8 cellular contexts compared by ENCODE assay signal in genomic region chr19:50511069-50511822, GRCh38. TPM values are rescaled to one million over a fixed set of nuclear protein-coding genes. Genes with fewer than 3 reads are reported as not detected.
DNase-seq lines count a peak whose midpoint lies in the region; FAIRE-seq and TF ChIP-seq lines count a peak whose summit lies in the region.

TSS of gene JOSD2 (minus strand) at chr19:50511191. CDS start at chr19:50510431, 760 bp downstream.

- H2BK15ac ChIP-seq in neuronal stem cell (ENCODE audit: low read length), result no peak within 1 kb of the TSS

- H3K27ac ChIP-seq in SK-N-MC (peak within 1 kb of the TSS; percentile 71), neuronal stem cell (replicated peaks; ENCODE audit: low read length) (peak within 1 kb of the TSS; percentile 71)

- H2BK12ac ChIP-seq in neuronal stem cell (ENCODE audit: low read length), result no peak within 1 kb of the TSS

- H3K79me1 ChIP-seq in neuronal stem cell (ENCODE audit: low read depth, low read length), result no peaks in the 10 kb centered on the region

- CTCF ChIA-PET in activated naive CD4-positive, alpha-beta T cell treated with anti-CD3 and anti-CD28 coated beads, Interleukin-2, amount 10 ng/mL, durations not matched to agents 7 days and 5 days (lab: Charles Lee), result interaction anchor here (1.1 kb wide), 1 partner anchor 26 kb away, joined by 3 read pairs; no protein-coding TSS in a partner anchor

- peak within 1 kb of the TSS; percentile 53 for H4K91ac ChIP-seq in neuronal stem cell (ENCODE audit: low read depth, low read length, poor library complexity)

- H3K36me3 ChIP-seq in SK-N-MC (ENCODE audit: insufficient read depth, low read length) (no peaks in the 10 kb centered on the region), neuronal stem cell (replicated peaks in 1 of 2; ENCODE audit: control insufficient read depth in 2 of 2, insufficient read depth in 2 of 2, low read length in 2 of 2) (peaks cover 0 to 7% of the 10 kb centered on the region in 2 donors)

- H2BK120ac ChIP-seq in neuronal stem cell (ENCODE audit: low read depth, low read length), result peak within 1 kb of the TSS; percentile 2

- peak within 1 kb of the TSS; percentile 88 for H2AFZ ChIP-seq in neuronal stem cell (ENCODE audit: low read length)

- peak within 1 kb of the TSS; percentile 91 for H3K18ac ChIP-seq in neuronal stem cell (ENCODE audit: low read length)

- H3K36me3 Mint-ChIP-seq in activated naive CD4-positive, alpha-beta T cell treated with anti-CD3 and anti-CD28 coated beads, Interleukin-2, amount 10 ng/mL, durations not matched to agents 7 days and 5 days, result peaks cover 8% of the 10 kb centered on the region

- no peaks in the 10 kb centered on the region for H3K9me3 Mint-ChIP-seq in activated naive CD4-positive, alpha-beta T cell treated with anti-CD3 and anti-CD28 coated beads, Interleukin-2, amount 10 ng/mL, durations not matched to agents 7 days and 5 days

- peak within 1 kb of the TSS; percentile 76 for H3K9ac ChIP-seq in SK-N-MC (ENCODE audit: insufficient read length)
- H3K9ac ChIP-seq in neuronal stem cell (ENCODE audit: low read depth, low read length, poor library complexity), result peak within 1 kb of the TSS; percentile 70

- peak within 1 kb of the TSS; percentile 93 for H2BK5ac ChIP-seq in neuronal stem cell (ENCODE audit: low read length)

- DNase-seq in GM03348 (ENCODE audit: low spot score), result peak; percentile 98
- DNase-seq in HFF-Myc (ENCODE audit: extremely low read depth, low read depth), result peak; percentile 96
- peak; percentile 98 for DNase-seq in NB4 (ENCODE audit: low read depth)
- DNase-seq in SK-N-MC (ENCODE audit: low read depth, low spot score), result peak; percentile 95
- peak; percentile 98 for DNase-seq in activated naive CD4-positive, alpha-beta T cell treated with anti-CD3 and anti-CD28 coated beads, Interleukin-2, amount 10 ng/mL, durations not matched to agents 7 days and 5 days
- DNase-seq in frontal cortex (ENCODE audit: low spot score in 2 of 2), result peak; percentile 97 to 98
- DNase-seq in neuronal stem cell (ENCODE audit: low spot score), result peak; percentile 99

- H3K4me3 ChIP-seq in HFF-Myc (replicated peaks; ENCODE audit: low read depth, low read length) (peak within 1 kb of the TSS; percentile 68), NB4 (ENCODE audit: low read depth, low read length) (peak within 1 kb of the TSS; percentile 73), SK-N-MC (peak within 1 kb of the TSS; percentile 85), neuronal stem cell (ENCODE audit: low read length in 2 of 2) (peak within 1 kb of the TSS; percentile 57 to 77)

- WGBS in neuronal stem cell (ENCODE audit: extremely low coverage in 2 of 2, insufficient read length in 2 of 2, insufficient replicate concordance in 1 of 2), 2 donors, result no CpG with 5 or more reads among the region's 69 CpGs

- peaks cover 43% of the 10 kb centered on the region for H3K27me3 Mint-ChIP-seq in activated naive CD4-positive, alpha-beta T cell treated with anti-CD3 and anti-CD28 coated beads, Interleukin-2, amount 10 ng/mL, durations not matched to agents 7 days and 5 days

- H3K4me3 Mint-ChIP-seq in activated naive CD4-positive, alpha-beta T cell treated with anti-CD3 and anti-CD28 coated beads, Interleukin-2, amount 10 ng/mL, durations not matched to agents 7 days and 5 days, result peak within 1 kb of the TSS; percentile 87

- H3K27me3 ChIP-seq in neuronal stem cell (ENCODE audit: control insufficient read depth in 3 of 3, insufficient read depth in 3 of 3, low read depth in 1 of 3, low read length in 3 of 3), result no peaks in the 10 kb centered on the region

- H3K4ac ChIP-seq in neuronal stem cell (ENCODE audit: low read length), result no peak within 1 kb of the TSS

- H3K14ac ChIP-seq in neuronal stem cell (ENCODE audit: low read length), result no peak within 1 kb of the TSS

- H3K23ac ChIP-seq in neuronal stem cell (ENCODE audit: low read depth, low read length, poor library complexity), result peak within 1 kb of the TSS; percentile 85

- TF ChIP-seq POLR2A in NB4 (IDR thresholded peaks at IDR 0.05; ENCODE audit: extremely low read depth, insufficient read length), result peak; percentile 59

- peaks cover 27% of the 10 kb centered on the region for H3K4me1 Mint-ChIP-seq in activated naive CD4-positive, alpha-beta T cell treated with anti-CD3 and anti-CD28 coated beads, Interleukin-2, amount 10 ng/mL, durations not matched to agents 7 days and 5 days

- H3K4me1 ChIP-seq in neuronal stem cell (ENCODE audit: control insufficient read depth in 2 of 2, insufficient read depth in 1 of 2, low read depth in 1 of 2, low read length in 2 of 2), result peaks cover 26 to 46% of the 10 kb centered on the region in 2 donors

- H3K9me3 ChIP-seq in SK-N-MC (ENCODE audit: low read depth, low read length) (no peaks in the 10 kb centered on the region), neuronal stem cell (replicated peaks in 1 of 2; ENCODE audit: control insufficient read depth in 2 of 2, insufficient read depth in 1 of 2, low read depth in 1 of 2, low read length in 2 of 2) (no peaks in the 10 kb centered on the region)

- peak within 1 kb of the TSS; percentile 99 for H4K8ac ChIP-seq in neuronal stem cell (ENCODE audit: low read depth, low read length)

- peak within 1 kb of the TSS; percentile 97 for H3K27ac Mint-ChIP-seq in activated naive CD4-positive, alpha-beta T cell treated with anti-CD3 and anti-CD28 coated beads, Interleukin-2, amount 10 ng/mL, durations not matched to agents 7 days and 5 days

- TF ChIP-seq CTCF in HFF-Myc (IDR thresholded peaks at IDR 0.05; ENCODE audit: low read depth, low read length, missing control alignments), result no peak
- no peak for TF ChIP-seq CTCF in NB4 (IDR thresholded peaks at IDR 0.05; ENCODE audit: low read depth, low read length)
- no peak for TF ChIP-seq CTCF in subcutaneous adipose tissue (IDR thresholded peaks at IDR 0.05; ENCODE audit: low read depth)

- H2AK5ac ChIP-seq in neuronal stem cell (ENCODE audit: low read depth, low read length), result peak within 1 kb of the TSS; percentile 99

- peak within 1 kb of the TSS; percentile 87 for H3K4me2 ChIP-seq in neuronal stem cell (ENCODE audit: insufficient read depth, low read length, poor library complexity, severe bottlenecking)

- peak; percentile 80 for FAIRE-seq in frontal cortex (lab: Jason Lieb, UNC)

RNA-seq across cellular contexts. Expression of gene JOSD2, which starts in this region (rescaled TPM):
- total RNA-seq in frontal cortex (6.9 TPM), subcutaneous adipose tissue (10 to 100 TPM in 3 of 4 donors, 1 to 10 TPM in 1; 6.8 to 36.5 (median 27.1) TPM)
- polyA plus RNA-seq in neuronal stem cell (2013, experiment 1 of 2), result 2.7 TPM
- polyA plus RNA-seq in neuronal stem cell (2013, experiment 2 of 2), result 2.8 TPM

Comparison
In these comparisons a context has a peak if more than half of its experiments do, and no peak if none do; other contexts are left out.
1. Peak in every context shown above with its lines: DNase-seq, H3K4me3 ChIP-seq and H3K27ac ChIP-seq.